Comparison of ENCODE assay signal across 18 cellular contexts in genomic region chr9:37942616-37943328, GRCh38. TPM values are rescaled to one million over a fixed set of nuclear protein-coding genes. Genes with fewer than 3 reads are reported as not detected.
DNase-seq lines count a peak whose midpoint lies in the region; ATAC-seq and TF ChIP-seq lines count a peak whose summit lies in the region.
"Had no signal": no experiment of that assay in that cellular context is flagged by ENCODE, and none has a peak within 500 bp of the region (broad histone marks: within the 10 kb centered on the region; RNA-seq: fewer than 3 reads in every experiment).

No MANE protein-coding gene starts in this region.

- POLR2A ChIA-PET in RWPE1 (lab: Yijun Ruan, JAX; ENCODE audit: low non-redundant PET), result interaction anchor here (0.5 kb wide), 1 partner anchor 19 kb away, joined by 4 read pairs; no protein-coding TSS in a partner anchor

- H3K36me3 Mint-ChIP-seq in osteocyte (ENCODE audit: unreplicated experiment), result peaks cover 7% of the 10 kb centered on the region
- H3K36me3 Mint-ChIP-seq: stimulated activated naive B cell treated with anti-CD40 and anti-IgM and Interleukin-4, amounts not matched to agents 10 μg/mL and 1 μg/mL and 100 μg/mL, for 72 hours had no signal

- H3K4me3 Mint-ChIP-seq in osteocyte (ENCODE audit: unreplicated experiment), result no peak overlapping the region
- H3K4me3 Mint-ChIP-seq: activated CD4-positive, alpha-beta memory T cell treated with anti-CD3 and anti-CD28 coated beads, Interleukin-2, amount 10 ng/mL, durations not matched to agents 7 days and 5 days; activated naive CD8-positive, alpha-beta T cell treated with anti-CD3 and anti-CD28 coated beads, Interleukin-2, amount 50 U/mL, for 24 hours; stimulated activated naive B cell treated with anti-CD40 and anti-IgM and Interleukin-4, amounts not matched to agents 10 μg/mL and 1 μg/mL and 100 μg/mL, for 72 hours had no signal

- ATAC-seq in esophagus mucosa (peak; percentile 57), HG02852 (IDR thresholded peaks at IDR 0.05; ENCODE audit: unreplicated experiment) (no peak), HG03354 (IDR thresholded peaks at IDR 0.05; ENCODE audit: poor library complexity, severe bottlenecking, unreplicated experiment) (no peak)
- ATAC-seq: activated naive CD8-positive, alpha-beta T cell treated with anti-CD3 and anti-CD28 coated beads, Interleukin-2, amount 50 U/mL, for 24 hours; stimulated activated naive B cell treated with anti-CD40 and anti-IgM and Interleukin-4, amounts not matched to agents 10 μg/mL and 1 μg/mL and 100 μg/mL, for 72 hours had no signal

- H3K27ac ChIP-seq in RWPE1, result peak overlapping the region; percentile 93
- H3K27ac ChIP-seq: HL-60, ovary had no signal

- no peaks in the 10 kb centered on the region for H3K27me3 Mint-ChIP-seq in osteocyte (ENCODE audit: unreplicated experiment)
- H3K27me3 Mint-ChIP-seq: activated CD4-positive, alpha-beta memory T cell treated with anti-CD3 and anti-CD28 coated beads, Interleukin-2, amount 10 ng/mL, durations not matched to agents 7 days and 5 days had no signal

- DNase-seq in EH (ENCODE audit: low read depth) (peak; percentile 22), RWPE1 (ENCODE audit: low spot score) (no peak), osteocyte (ENCODE audit: extremely low spot score, unreplicated experiment) (no peak), cortex of kidney (lab: John Stamatoyannopoulos, UW) (no peak)
- no peak for DNase-seq in activated CD4-positive, alpha-beta T cell treated with anti-CD3 and anti-CD28 coated beads for 4 hours
- DNase-seq: activated CD4-positive, alpha-beta memory T cell treated with anti-CD3 and anti-CD28 coated beads, Interleukin-2, amount 10 ng/mL, durations not matched to agents 7 days and 5 days; activated naive CD8-positive, alpha-beta T cell treated with anti-CD3 and anti-CD28 coated beads, Interleukin-2, amount 50 U/mL, for 24 hours; KBM-7; mucosa of descending colon; NCI-H1105 treated with DMSO at 0.1 percent for 48 hours; NCI-H2227 treated with DMSO at 0.1 percent for 48 hours; spleen; stimulated activated naive B cell treated with anti-CD40 and anti-IgM and Interleukin-4, amounts not matched to agents 10 μg/mL and 1 μg/mL and 100 μg/mL, for 72 hours had no signal

- no peak for TF ChIP-seq CTCF in RWPE1 (conservative IDR thresholded peaks at IDR 0.05; ENCODE audit: low read depth)
- no peak for TF ChIP-seq CTCF in osteocyte (IDR thresholded peaks at IDR 0.05)

- peaks cover 61% of the 10 kb centered on the region for H3K4me1 Mint-ChIP-seq in osteocyte (ENCODE audit: unreplicated experiment)
- H3K4me1 Mint-ChIP-seq: activated CD4-positive, alpha-beta memory T cell treated with anti-CD3 and anti-CD28 coated beads, Interleukin-2, amount 10 ng/mL, durations not matched to agents 7 days and 5 days; activated naive CD8-positive, alpha-beta T cell treated with anti-CD3 and anti-CD28 coated beads, Interleukin-2, amount 50 U/mL, for 24 hours; stimulated activated naive B cell treated with anti-CD40 and anti-IgM and Interleukin-4, amounts not matched to agents 10 μg/mL and 1 μg/mL and 100 μg/mL, for 72 hours had no signal

- no peaks in the 10 kb centered on the region for H3K9me3 Mint-ChIP-seq in osteocyte (ENCODE audit: unreplicated experiment)
- H3K9me3 Mint-ChIP-seq: activated CD4-positive, alpha-beta memory T cell treated with anti-CD3 and anti-CD28 coated beads, Interleukin-2, amount 10 ng/mL, durations not matched to agents 7 days and 5 days; activated naive CD8-positive, alpha-beta T cell treated with anti-CD3 and anti-CD28 coated beads, Interleukin-2, amount 50 U/mL, for 24 hours; stimulated activated naive B cell treated with anti-CD40 and anti-IgM and Interleukin-4, amounts not matched to agents 10 μg/mL and 1 μg/mL and 100 μg/mL, for 72 hours had no signal

- H3K27ac Mint-ChIP-seq in osteocyte (ENCODE audit: unreplicated experiment), result peak overlapping the region; percentile 91
- H3K27ac Mint-ChIP-seq: activated CD4-positive, alpha-beta memory T cell treated with anti-CD3 and anti-CD28 coated beads, Interleukin-2, amount 10 ng/mL, durations not matched to agents 7 days and 5 days; activated naive CD8-positive, alpha-beta T cell treated with anti-CD3 and anti-CD28 coated beads, Interleukin-2, amount 50 U/mL, for 24 hours; stimulated activated naive B cell treated with anti-CD40 and anti-IgM and Interleukin-4, amounts not matched to agents 10 μg/mL and 1 μg/mL and 100 μg/mL, for 72 hours had no signal

- CTCF ChIA-PET in RWPE1 (lab: Yijun Ruan, JAX), result no interaction called here

RNA-seq across cellular contexts. Expression of gene SLC25A51, which starts 38.8 kb away (rescaled TPM):
- total RNA-seq in esophagus mucosa, result 20.8 TPM
- 37.5 and 43.2 TPM in 2 replicates for total RNA-seq in osteocyte
